ENCODE assay signal across 34 cellular contexts in genomic region chr1:22801753-22802152, GRCh38.
DNase-seq lines count a peak whose midpoint lies in the region; ATAC-seq, FAIRE-seq and TF ChIP-seq lines count a peak whose summit lies in the region.
"Had no signal": no experiment of that assay in that cellular context is flagged by ENCODE, and none has a peak within 500 bp of the region (broad histone marks: within the 10 kb centered on the region; RNA-seq: fewer than 3 reads in every experiment).

No MANE protein-coding gene starts in this region.

- H3K23ac ChIP-seq in H1 (ENCODE audit: insufficient read length): no peak overlapping the region

- H3K9ac ChIP-seq in H1 (replicated peaks in 1 of 4; ENCODE audit: extremely low read depth in 1 of 4, low read depth in 3 of 4, low read length in 3 of 4): no peak overlapping the region
- no peak overlapping the region for H3K9ac ChIP-seq in SK-N-SH

- no peak overlapping the region for H3K4ac ChIP-seq in H1 (replicated peaks; ENCODE audit: insufficient read length, low read depth, low read length)

- 50% methylated on average over 16 of the region's 19 CpGs; no CpG with 5 or more reads in 1 of the 2 experiments for WGBS in H1 (ENCODE audit: extremely low coverage in 1 of 2, insufficient coverage in 1 of 2, insufficient read length in 1 of 2, insufficient replicate concordance in 2 of 2, low coverage in 1 of 2, low lambda C conversion rate in 2 of 2, missing lambda C conversion rate in 1 of 2), 2 experiments
- WGBS in SK-N-SH (ENCODE audit: low lambda C conversion rate): 91% methylated on average over 19 of the region's 19 CpGs

- DNase-seq in D721Med (ENCODE audit: insufficient read length, low spot score) (peak; percentile 52), NCI-H524 treated with DMSO at 0.1 percent for 48 hours (lab: John Stamatoyannopoulos, UW) (peak; percentile 80), H1 (ENCODE audit: low read depth in 1 of 2, low spot score in 2 of 2) (peak in 1 of 2 experiments; percentile 65), SK-N-SH (no peak), lower lobe of right lung (no peak), Caco-2 (no peak)
- no peak for DNase-seq in stimulated activated CD4-positive, alpha-beta T cell treated with anti-CD3 and anti-CD28 coated beads, Interleukin-2, amount 100 ng/mL, for 48 hours
- DNase-seq: activated CD4-positive, alpha-beta T cell treated with anti-CD3 and anti-CD28 coated beads, Interleukin-2, amount 10 ng/mL, durations not matched to agents 7 days and 5 days; activated effector memory CD4-positive, alpha-beta T cell treated with Interleukin-2 at 50 U/mL for 16 hours; activated T-cell treated with anti-CD3 and anti-CD28 coated beads, Interleukin-2, amount 50 U/mL, for 1 hour; Calu3; dorsolateral prefrontal cortex; Kasumi-1; left ventricle myocardium inferior; NCI-H1417; NCI-H2081; NCI-H345; NCI-H748 treated with DMSO at 0.1 percent for 48 hours; pancreas; SIG-M5; stimulated activated naive CD4-positive, alpha-beta T cell treated with Interleukin-2 at 50 U/mL for 16 hours; SW 1271; T-helper 9 cell had no signal

- H3K36me3 Mint-ChIP-seq in nephron (ENCODE audit: low read depth) (no peaks in the 10 kb centered on the region), Caco-2 (ENCODE audit: insufficient read depth, unreplicated experiment) (peaks cover 6% of the 10 kb centered on the region)
- H3K36me3 Mint-ChIP-seq: activated naive CD4-positive, alpha-beta T cell treated with anti-CD3 and anti-CD28 coated beads, Interleukin-2, amount 50 U/mL, for 72 hours; naive thymus-derived CD8-positive, alpha-beta T cell had no signal

- no peak for ATAC-seq in lower lobe of right lung
- ATAC-seq: activated naive CD4-positive, alpha-beta T cell treated with anti-CD3 and anti-CD28 coated beads, Interleukin-2, amount 50 U/mL, for 72 hours; naive thymus-derived CD8-positive, alpha-beta T cell; pancreas had no signal

- H3K79me2 ChIP-seq in H1 (ENCODE audit: control insufficient read depth in 1 of 2, insufficient read depth in 2 of 2, low read length in 2 of 2) (no peaks in the 10 kb centered on the region), SK-N-SH (ENCODE audit: insufficient read depth) (no peaks in the 10 kb centered on the region)

- no peak for TF ChIP-seq EP300 in H1 (IDR thresholded peaks at IDR 0.05; ENCODE audit: borderline replicate concordance in 1 of 2, low read depth in 2 of 2, low read length in 2 of 2)
- no peak for TF ChIP-seq EP300 in SK-N-SH (IDR thresholded peaks at IDR 0.05; ENCODE audit: borderline replicate concordance in 1 of 2, low read depth in 1 of 2, low read length in 1 of 2)

- H3K4me1 Mint-ChIP-seq in nephron: peaks cover 39% of the 10 kb centered on the region
- H3K4me1 Mint-ChIP-seq in Caco-2 (ENCODE audit: low read depth, unreplicated experiment): peaks cover 10% of the 10 kb centered on the region
- H3K4me1 Mint-ChIP-seq: activated CD4-positive, alpha-beta T cell treated with anti-CD3 and anti-CD28 coated beads, Interleukin-2, amount 10 ng/mL, durations not matched to agents 7 days and 5 days; naive thymus-derived CD8-positive, alpha-beta T cell had no signal

- H3K4me1 ChIP-seq in H1 (replicated peaks in 1 of 4; ENCODE audit: control insufficient read depth in 3 of 4, insufficient read depth in 4 of 4, low read length in 3 of 4) (peaks cover 9 to 45% (median 22%) of the 10 kb centered on the region in 4 experiments), SK-N-SH (ENCODE audit: control insufficient read depth in 1 of 2, insufficient read depth in 2 of 2, low read depth in 1 of 2, low read length in 1 of 2) (peaks cover 0 to 19% of the 10 kb centered on the region in 2 experiments; a peak in 1 of 4 replicates), lower lobe of right lung (no peaks in the 10 kb centered on the region), Caco-2 (no peaks in the 10 kb centered on the region)
- H3K4me1 ChIP-seq: HAP-1, left ventricle myocardium inferior, pancreas had no signal

- no TSS peak for BruUV-seq in Caco-2 (replicated peaks; lab: Mats Ljungman, UMichigan)

- no peak for TF ChIP-seq POLR2A in H1 (IDR thresholded peaks at IDR 0.05; ENCODE audit: control extremely low read depth in 1 of 2, low read depth in 2 of 2, low read length in 2 of 2)

- H3K9me3 Mint-ChIP-seq in nephron (no peaks in the 10 kb centered on the region), Caco-2 (ENCODE audit: unreplicated experiment) (no peaks in the 10 kb centered on the region)
- H3K9me3 Mint-ChIP-seq: activated CD4-positive, alpha-beta T cell treated with anti-CD3 and anti-CD28 coated beads, Interleukin-2, amount 10 ng/mL, durations not matched to agents 7 days and 5 days; activated naive CD4-positive, alpha-beta T cell treated with anti-CD3 and anti-CD28 coated beads, Interleukin-2, amount 50 U/mL, for 72 hours; naive thymus-derived CD8-positive, alpha-beta T cell had no signal

- no peak overlapping the region for H2BK15ac ChIP-seq in H1 (ENCODE audit: low read length)

- no peak overlapping the region for H3K18ac ChIP-seq in H1 (ENCODE audit: extremely low read depth, low read length)

- H2BK12ac ChIP-seq in H1 (ENCODE audit: low read depth, low read length): 0 out of 2 replicates have a peak overlapping the region, but pooled peaks have one; percentile 6

- H3F3A ChIP-seq in SK-N-SH (replicated peaks; ENCODE audit: insufficient read depth): no peaks in the 10 kb centered on the region

- H2BK20ac ChIP-seq in H1 (ENCODE audit: low read length): no peak overlapping the region

- H2AFZ ChIP-seq in H1 (ENCODE audit: low read length) (no peak overlapping the region), SK-N-SH (ENCODE audit: low read depth) (no peak overlapping the region)

- H3K14ac ChIP-seq in H1 (ENCODE audit: insufficient read length): no peak overlapping the region

- H2BK120ac ChIP-seq in H1 (replicated peaks; ENCODE audit: low read depth, low read length): no peak overlapping the region

- H3K27me3 Mint-ChIP-seq in nephron (ENCODE audit: low read depth): peaks cover 9% of the 10 kb centered on the region
- H3K27me3 Mint-ChIP-seq in Caco-2 (ENCODE audit: insufficient read depth, unreplicated experiment): no peaks in the 10 kb centered on the region
- H3K27me3 Mint-ChIP-seq: activated CD4-positive, alpha-beta T cell treated with anti-CD3 and anti-CD28 coated beads, Interleukin-2, amount 10 ng/mL, durations not matched to agents 7 days and 5 days had no signal

- H3K27ac ChIP-seq in H1 (ENCODE audit: low read depth, low read length) (no peak overlapping the region), SK-N-SH (ENCODE audit: low read depth in 2 of 2, low read length in 1 of 2) (no peak overlapping the region), lower lobe of right lung (no peak overlapping the region)
- H3K27ac ChIP-seq: left ventricle myocardium inferior, pancreas, thoracic aorta had no signal

- no peak overlapping the region for H3K4me2 ChIP-seq in H1 (ENCODE audit: insufficient read depth in 1 of 2, low read depth in 2 of 2, low read length in 2 of 2)
- no peak overlapping the region for H3K4me2 ChIP-seq in SK-N-SH
- H3K4me2 ChIP-seq: smooth muscle cell had no signal

- POLR2A ChIA-PET in H1 (lab: Charles Lee; ENCODE audit: partially characterized antibody) (no interaction called here), SK-N-SH (lab: Yijun Ruan, JAX) (no interaction called here), Caco-2 (lab: Charles Lee) (no interaction called here)

- H4K8ac ChIP-seq in H1 (ENCODE audit: extremely low read depth, insufficient read depth, low read length): no peak overlapping the region

- H3K27ac Mint-ChIP-seq in nephron: peak overlapping the region in 2 of 3 experiments; percentile 51 to 67
- H3K27ac Mint-ChIP-seq in Caco-2 (ENCODE audit: unreplicated experiment): no peak overlapping the region
- H3K27ac Mint-ChIP-seq: activated CD4-positive, alpha-beta T cell treated with anti-CD3 and anti-CD28 coated beads, Interleukin-2, amount 10 ng/mL, durations not matched to agents 7 days and 5 days; activated naive CD4-positive, alpha-beta T cell treated with anti-CD3 and anti-CD28 coated beads, Interleukin-2, amount 50 U/mL, for 72 hours; naive thymus-derived CD8-positive, alpha-beta T cell had no signal

- H3K4me3 ChIP-seq in H1 (ENCODE audit: extremely low read depth in 1 of 4, insufficient read depth in 2 of 4, low read depth in 3 of 4, low read length in 4 of 4) (no peak overlapping the region), SK-N-SH (ENCODE audit: low read depth in 2 of 2, low read length in 1 of 2) (no peak overlapping the region), lower lobe of right lung (no peak overlapping the region), Caco-2 (ENCODE audit: low read depth, low read length) (no peak overlapping the region)
- H3K4me3 ChIP-seq: dorsolateral prefrontal cortex, HAP-1, left ventricle myocardium inferior, pancreas, smooth muscle cell, thoracic aorta had no signal

- TF ChIP-seq RAD21 in H1 (IDR thresholded peaks at IDR 0.05 in 1 of 2, conservative IDR thresholded peaks at IDR 0.05 in 1 of 2; ENCODE audit: low read depth in 2 of 2, low read length in 2 of 2): no peak
- TF ChIP-seq RAD21 in SK-N-SH (IDR thresholded peaks at IDR 0.05; ENCODE audit: low read length): no peak

- CTCF ChIA-PET in H1 (lab: Charles Lee; ENCODE audit: partially characterized antibody): interaction anchor here (0.6 to 3.9 kb wide), 5 partner anchors 19 to 99 kb away, joined by 3 to 17 read pairs (median 3); no protein-coding TSS in a partner anchor
- CTCF ChIA-PET in SK-N-SH (lab: Yijun Ruan, JAX): interaction anchor here (0.6 to 1.4 kb wide), 2 partner anchors 99 to 1698 kb away, joined by 3 read pairs; no protein-coding TSS in a partner anchor
- CTCF ChIA-PET in Caco-2 (lab: Charles Lee): no interaction called here

- no peak overlapping the region for H2AK5ac ChIP-seq in H1 (ENCODE audit: low read depth, low read length)

- H4K20me1 ChIP-seq in H1 (replicated peaks in 1 of 2; ENCODE audit: control insufficient read depth in 1 of 2, insufficient read depth in 2 of 2, low read length in 2 of 2) (no peaks in the 10 kb centered on the region), SK-N-SH (ENCODE audit: insufficient read depth) (no peaks in the 10 kb centered on the region)

- TF ChIP-seq CTCF in D721Med (IDR thresholded peaks at IDR 0.05; ENCODE audit: insufficient read depth, missing control alignments): no peak
- TF ChIP-seq CTCF in H1 (IDR thresholded peaks at IDR 0.05; ENCODE audit: control extremely low read depth in 1 of 3, insufficient read depth in 1 of 3, low read depth in 1 of 3, low read length in 3 of 3): no peak
- no peak for TF ChIP-seq CTCF in nephron (IDR thresholded peaks at IDR 0.05; ENCODE audit: unreplicated experiment in 3 of 3)
- TF ChIP-seq CTCF in SK-N-SH (IDR thresholded peaks at IDR 0.05): no peak
- TF ChIP-seq CTCF in lower lobe of right lung (IDR thresholded peaks at IDR 0.05): no peak
- no peak for TF ChIP-seq CTCF in Caco-2 (IDR thresholded peaks at IDR 0.05; ENCODE audit: insufficient read depth in 1 of 2, low read depth in 1 of 2, low read length in 1 of 2, severe bottlenecking in 1 of 2, unreplicated experiment in 1 of 2)

- intact Hi-C loops in lower lobe of right lung (cut with DNase I): no loop called here
- intact Hi-C loops in Caco-2 (cut with micrococcal nuclease; ENCODE audit: unreplicated experiment): no loop called here

- no peaks in the 10 kb centered on the region for H3K79me1 ChIP-seq in H1 (ENCODE audit: low read depth, low read length)

- no peak overlapping the region for H4K5ac ChIP-seq in H1 (ENCODE audit: insufficient read length, low read depth, low read length)

- H2BK5ac ChIP-seq in H1 (ENCODE audit: low read depth, low read length): no peak overlapping the region

- H3K27me3 ChIP-seq in H1 (replicated peaks in 1 of 4; ENCODE audit: control insufficient read depth in 3 of 4, extremely low read depth in 1 of 4, insufficient read depth in 3 of 4, low read length in 3 of 4) (no peaks in the 10 kb centered on the region), SK-N-SH (ENCODE audit: insufficient read depth) (no peaks in the 10 kb centered on the region), lower lobe of right lung (ENCODE audit: low read depth) (no peaks in the 10 kb centered on the region), Caco-2 (replicated peaks; ENCODE audit: control insufficient read depth, insufficient read depth, low read length) (no peaks in the 10 kb centered on the region)
- H3K27me3 ChIP-seq: dorsolateral prefrontal cortex, pancreas had no signal

- no peak overlapping the region for H4K91ac ChIP-seq in H1 (replicated peaks; ENCODE audit: insufficient read length, low read length)

- H3K9me3 ChIP-seq in H1 (ENCODE audit: insufficient read depth in 2 of 2, low read depth in 1 of 2, low read length in 1 of 2): no peaks in the 10 kb centered on the region
- no peaks in the 10 kb centered on the region for H3K9me3 ChIP-seq in SK-N-SH
- no peaks in the 10 kb centered on the region for H3K9me3 ChIP-seq in lower lobe of right lung
- H3K9me3 ChIP-seq in Caco-2: no peaks in the 10 kb centered on the region
- H3K9me3 ChIP-seq: HAP-1, left ventricle myocardium inferior, pancreas, thoracic aorta had no signal

- H3K56ac ChIP-seq in H1 (replicated peaks; ENCODE audit: insufficient read length, low read depth, low read length): no peak overlapping the region

- H3K4me3 Mint-ChIP-seq in nephron (no peak overlapping the region), Caco-2 (ENCODE audit: unreplicated experiment) (no peak overlapping the region)
- H3K4me3 Mint-ChIP-seq: activated CD4-positive, alpha-beta T cell treated with anti-CD3 and anti-CD28 coated beads, Interleukin-2, amount 10 ng/mL, durations not matched to agents 7 days and 5 days; naive thymus-derived CD8-positive, alpha-beta T cell had no signal

- H3K36me3 ChIP-seq in H1 (ENCODE audit: control insufficient read depth in 2 of 4, insufficient read depth in 4 of 4, low read length in 3 of 4) (no peaks in the 10 kb centered on the region; a peak in 1 of 8 replicates), SK-N-SH (replicated peaks in 1 of 2; ENCODE audit: control insufficient read depth in 1 of 2, insufficient read depth in 2 of 2, low read length in 1 of 2) (peaks cover 0 to 3% of the 10 kb centered on the region in 2 experiments), lower lobe of right lung (no peaks in the 10 kb centered on the region), Caco-2 (ENCODE audit: control insufficient read depth, insufficient read depth, low read length) (no peaks in the 10 kb centered on the region)
- H3K36me3 ChIP-seq: HAP-1, left ventricle myocardium inferior, pancreas, thoracic aorta had no signal

- H3K23me2 ChIP-seq in H1 (ENCODE audit: low read depth, low read length): peaks cover 4% of the 10 kb centered on the region; the same call in 1 of the 2 replicates

- no peaks in the 10 kb centered on the region for H3K9me2 ChIP-seq in SK-N-SH

- FAIRE-seq in D721Med (lab: Jason Lieb, UNC) (no peak), H1 (lab: Jason Lieb, UNC) (no peak)
- FAIRE-seq: A204.1, GM18507, islet of Langerhans, pancreas, RCC 7860, urothelium cell line had no signal

Comparison
In these comparisons a context has a peak if more than half of its experiments do, and no peak if none do; other contexts are left out.
1. DNase-seq: peak in D721Med (single experiment) and NCI-H524 treated with DMSO at 0.1 percent for 48 hours (single experiment); none in SK-N-SH (single experiment), lower lobe of right lung (single experiment), stimulated activated CD4-positive, alpha-beta T cell treated with anti-CD3 and anti-CD28 coated beads, Interleukin-2, amount 100 ng/mL, for 48 hours (0 of 2) and Caco-2 (0 of 2).